In the genomic region with DNA sequence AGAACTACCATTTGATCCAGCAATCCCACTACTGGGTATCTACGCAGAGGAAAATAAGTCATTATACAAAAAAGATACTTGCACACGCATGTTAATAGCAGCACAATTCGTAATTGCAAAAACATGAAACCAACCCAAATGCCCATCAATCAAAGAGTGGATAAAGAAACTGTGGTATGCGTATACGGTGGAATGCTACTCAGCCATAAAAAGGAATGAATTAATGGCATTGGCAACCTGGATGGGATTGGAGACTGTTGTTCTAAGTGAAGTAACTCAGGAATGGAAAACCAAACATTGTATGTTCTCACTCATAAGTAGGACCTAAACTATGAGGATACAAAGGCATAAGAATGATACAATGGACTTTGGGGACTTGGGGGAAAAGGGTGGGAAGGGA, we compare ENCODE assay signal across 8 cellular contexts. TPM values are rescaled to one million over a fixed set of nuclear protein-coding genes. Genes with fewer than 3 reads are reported as not detected.
DNase-seq lines count a peak whose midpoint lies in the region; ATAC-seq and TF ChIP-seq lines count a peak whose summit lies in the region.
"Not testable (repeated sequence)": the region's sequence is repeated elsewhere in the genome, so short reads cannot be mapped to it uniquely, and the experiment has no call there.

No MANE protein-coding gene starts in this region.

- not testable (repeated sequence) for H3K27ac ChIP-seq in CD8-positive, alpha-beta memory T cell (ENCODE audit: low read depth, low read length)
- H3K27ac ChIP-seq in SJSA1 (peak overlapping the region; percentile 88; the same call in 1 of the 2 replicates), dorsolateral prefrontal cortex (peak overlapping the region in 43 of 59 donors; percentile 82 to 100 (median 98)), upper lobe of right lung (peak overlapping the region; percentile 97)

- intact Hi-C loops in activated CD8-positive, alpha-beta T cell treated with anti-CD3 and anti-CD28 coated beads for 36 hours (cut with micrococcal nuclease); dorsolateral prefrontal cortex (cut with DNase I); upper lobe of right lung (cut with DNase I): not testable (repeated sequence)

- not testable (repeated sequence) for H3K27me3 Mint-ChIP-seq in CD8-positive, alpha-beta memory T cell; activated CD8-positive, alpha-beta T cell treated with anti-CD3 and anti-CD28 coated beads for 36 hours; activated naive CD8-positive, alpha-beta T cell; mesothelial cell of epicardium (ENCODE audit: low read depth); progenitor cell of endocrine pancreas

- H3K9me3 ChIP-seq in CD8-positive, alpha-beta memory T cell (ENCODE audit: low read length); SJSA1 (replicated peaks); upper lobe of right lung: not testable (repeated sequence)

- TF ChIP-seq CTCF in activated CD8-positive, alpha-beta T cell treated with anti-CD3 and anti-CD28 coated beads for 36 hours (IDR thresholded peaks at IDR 0.05); dorsolateral prefrontal cortex (IDR thresholded peaks at IDR 0.05 in 54 of 56, conservative IDR thresholded peaks at IDR 0.05 in 2 of 56; ENCODE audit: low read depth in 1 of 56, partially characterized antibody in 56 of 56); mesothelial cell of epicardium (IDR thresholded peaks at IDR 0.05; ENCODE audit: unreplicated experiment); progenitor cell of endocrine pancreas (IDR thresholded peaks at IDR 0.05; ENCODE audit: unreplicated experiment); upper lobe of right lung (IDR thresholded peaks at IDR 0.05): not testable (repeated sequence)

- peak overlapping the region in 6 of 8 donors; percentile 6 to 92 (median 40) for H3K27ac Mint-ChIP-seq in CD8-positive, alpha-beta memory T cell
- peak overlapping the region; percentile 20 for H3K27ac Mint-ChIP-seq in activated CD8-positive, alpha-beta T cell treated with anti-CD3 and anti-CD28 coated beads for 36 hours
- H3K27ac Mint-ChIP-seq in activated naive CD8-positive, alpha-beta T cell = peak overlapping the region; percentile 19
- H3K27ac Mint-ChIP-seq in mesothelial cell of epicardium = peak overlapping the region; percentile 92
- peak overlapping the region; percentile 52 for H3K27ac Mint-ChIP-seq in progenitor cell of endocrine pancreas

- DNase-seq in CD8-positive, alpha-beta memory T cell; SJSA1 (ENCODE audit: low read depth in 1 of 2, low spot score in 2 of 2); activated CD8-positive, alpha-beta T cell treated with anti-CD3 and anti-CD28 coated beads for 36 hours; dorsolateral prefrontal cortex; mesothelial cell of epicardium (ENCODE audit: low spot score in 2 of 2, unreplicated experiment in 2 of 2); progenitor cell of endocrine pancreas (ENCODE audit: low spot score, unreplicated experiment); upper lobe of right lung: not testable (repeated sequence)

- not testable (repeated sequence) for H3K36me3 Mint-ChIP-seq in CD8-positive, alpha-beta memory T cell; activated CD8-positive, alpha-beta T cell treated with anti-CD3 and anti-CD28 coated beads for 36 hours (ENCODE audit: low read depth); activated naive CD8-positive, alpha-beta T cell; mesothelial cell of epicardium; progenitor cell of endocrine pancreas (ENCODE audit: insufficient read depth)

- POLR2A ChIA-PET in CD8-positive, alpha-beta memory T cell (lab: Charles Lee) = interaction anchor here (0.6 to 1.6 kb wide), 9 partner anchors 11 to 53 kb away, joined by 3 to 32 read pairs (median 6); no protein-coding TSS in a partner anchor
- POLR2A ChIA-PET in activated CD8-positive, alpha-beta T cell treated with anti-CD3 and anti-CD28 coated beads for 36 hours (lab: Charles Lee) = interaction anchor here (1.3 kb wide), 1 partner anchor 17 kb away, joined by 7 read pairs; no protein-coding TSS in a partner anchor

- H3K4me3 ChIP-seq in CD8-positive, alpha-beta memory T cell (ENCODE audit: low read length); SJSA1; upper lobe of right lung: not testable (repeated sequence)
- peak overlapping the region in 12 of 59 donors; percentile 65 to 89 (median 82) for H3K4me3 ChIP-seq in dorsolateral prefrontal cortex

- not testable (repeated sequence) for H3K9me3 Mint-ChIP-seq in CD8-positive, alpha-beta memory T cell; activated CD8-positive, alpha-beta T cell treated with anti-CD3 and anti-CD28 coated beads for 36 hours; activated naive CD8-positive, alpha-beta T cell (ENCODE audit: low read depth); mesothelial cell of epicardium; progenitor cell of endocrine pancreas (ENCODE audit: low read depth)

- peak overlapping the region; percentile 87 to 95 (median 91) for H3K4me3 Mint-ChIP-seq in CD8-positive, alpha-beta memory T cell
- H3K4me3 Mint-ChIP-seq in activated CD8-positive, alpha-beta T cell treated with anti-CD3 and anti-CD28 coated beads for 36 hours = peak overlapping the region; percentile 83
- peak overlapping the region; percentile 85 for H3K4me3 Mint-ChIP-seq in activated naive CD8-positive, alpha-beta T cell
- H3K4me3 Mint-ChIP-seq in mesothelial cell of epicardium = peak overlapping the region; percentile 75
- H3K4me3 Mint-ChIP-seq in progenitor cell of endocrine pancreas (ENCODE audit: low read depth) = peak overlapping the region; percentile 80

- not testable (repeated sequence) for ATAC-seq in activated CD8-positive, alpha-beta T cell treated with anti-CD3 and anti-CD28 coated beads for 36 hours; upper lobe of right lung

- not testable (repeated sequence) for H3K27me3 ChIP-seq in CD8-positive, alpha-beta memory T cell (ENCODE audit: insufficient read depth, low read length, poor library complexity, severe bottlenecking); SJSA1 (replicated peaks); dorsolateral prefrontal cortex; upper lobe of right lung

- not testable (repeated sequence) for H3K36me3 ChIP-seq in CD8-positive, alpha-beta memory T cell (ENCODE audit: insufficient read depth, low read length); upper lobe of right lung
- H3K36me3 ChIP-seq in SJSA1 = peaks cover 13% of the 10 kb centered on the region

- CTCF ChIA-PET in CD8-positive, alpha-beta memory T cell (lab: Charles Lee) = interaction anchor here (8.6 kb wide), 1 partner anchor 16 kb away, joined by 65 read pairs; no protein-coding TSS in a partner anchor
- CTCF ChIA-PET in activated CD8-positive, alpha-beta T cell treated with anti-CD3 and anti-CD28 coated beads for 36 hours (lab: Charles Lee) = interaction anchor here (1.3 to 1.6 kb wide), 2 partner anchors 20 to 126 kb away, joined by 4 to 6 read pairs; no protein-coding TSS in a partner anchor

- H3K4me1 Mint-ChIP-seq in CD8-positive, alpha-beta memory T cell = peaks cover 32 to 60% (median 39%) of the 10 kb centered on the region in 3 donors
- peaks cover 49% of the 10 kb centered on the region for H3K4me1 Mint-ChIP-seq in activated CD8-positive, alpha-beta T cell treated with anti-CD3 and anti-CD28 coated beads for 36 hours (ENCODE audit: low read depth)
- H3K4me1 Mint-ChIP-seq in activated naive CD8-positive, alpha-beta T cell (ENCODE audit: low read depth) = peaks cover 30% of the 10 kb centered on the region
- peaks cover 40% of the 10 kb centered on the region for H3K4me1 Mint-ChIP-seq in mesothelial cell of epicardium
- peaks cover 25% of the 10 kb centered on the region for H3K4me1 Mint-ChIP-seq in progenitor cell of endocrine pancreas (ENCODE audit: low read depth)

- H3K4me1 ChIP-seq in CD8-positive, alpha-beta memory T cell (ENCODE audit: insufficient read depth, low read length) = peaks cover 26% of the 10 kb centered on the region
- peaks cover 57% of the 10 kb centered on the region for H3K4me1 ChIP-seq in SJSA1 (replicated peaks)
- H3K4me1 ChIP-seq in upper lobe of right lung = not testable (repeated sequence)

RNA-seq across cellular contexts. Expression of a gene that starts 1.3 kb away (rescaled TPM):
- total RNA-seq in CD8-positive, alpha-beta memory T cell = 10 to 100 TPM; 62.1 to 66.0 TPM
- 86.0 TPM for polyA plus RNA-seq in CD8-positive, alpha-beta memory T cell
- total RNA-seq in SJSA1 (2014; rRNA removed; shearing (Covaris generic)) = 130 and 144 TPM in 2 replicates
- 10 to 100 TPM; 52.2 to 53.8 TPM for total RNA-seq in activated CD8-positive, alpha-beta T cell treated with anti-CD3 and anti-CD28 coated beads for 36 hours
- total RNA-seq in dorsolateral prefrontal cortex = 100 to 1,000 TPM in 6 of 120 experiments, 10 to 100 TPM in 114; 44.0 to 114 (median 69.4) TPM
- total RNA-seq in mesothelial cell of epicardium = 91.4 to 96.8 TPM (median 93.4 TPM) in 3 replicates
- total RNA-seq in progenitor cell of endocrine pancreas = 220 and 226 TPM in 2 replicates
- total RNA-seq in upper lobe of right lung = 157 TPM

RNA-seq across cellular contexts. Expression of a gene that starts 27.0 kb away (rescaled TPM):
- total RNA-seq in CD8-positive, alpha-beta memory T cell = 10 to 100 TPM; 15.6 to 18.5 TPM
- polyA plus RNA-seq in CD8-positive, alpha-beta memory T cell = 53.5 TPM
- total RNA-seq in SJSA1 (2014; rRNA removed; shearing (Covaris generic)) = 44.9 and 47.1 TPM in 2 replicates
- total RNA-seq in activated CD8-positive, alpha-beta T cell treated with anti-CD3 and anti-CD28 coated beads for 36 hours = 10 to 100 TPM; 23.8 to 24.7 TPM
- total RNA-seq in dorsolateral prefrontal cortex (100 to 1,000 TPM in 3 of 120 experiments, 10 to 100 TPM in 117; 27.5 to 103 (median 66.8) TPM), mesothelial cell of epicardium (17.1 to 18.7 TPM (median 17.3 TPM) in 3 replicates), progenitor cell of endocrine pancreas (41.3 and 45.8 TPM in 2 replicates), upper lobe of right lung (20.6 TPM)

Comparison
In these comparisons a context has a peak if more than half of its experiments do, and no peak if none do; other contexts are left out.
1. H3K27ac Mint-ChIP-seq: peak in every context shown above with its lines; median percentile 92 in mesothelial cell of epicardium; 52 in progenitor cell of endocrine pancreas; 40 in CD8-positive, alpha-beta memory T cell; 20 in activated CD8-positive, alpha-beta T cell treated with anti-CD3 and anti-CD28 coated beads for 36 hours; 19 in activated naive CD8-positive, alpha-beta T cell.